8 cellular contexts compared by ENCODE assay signal in the genomic region with DNA sequence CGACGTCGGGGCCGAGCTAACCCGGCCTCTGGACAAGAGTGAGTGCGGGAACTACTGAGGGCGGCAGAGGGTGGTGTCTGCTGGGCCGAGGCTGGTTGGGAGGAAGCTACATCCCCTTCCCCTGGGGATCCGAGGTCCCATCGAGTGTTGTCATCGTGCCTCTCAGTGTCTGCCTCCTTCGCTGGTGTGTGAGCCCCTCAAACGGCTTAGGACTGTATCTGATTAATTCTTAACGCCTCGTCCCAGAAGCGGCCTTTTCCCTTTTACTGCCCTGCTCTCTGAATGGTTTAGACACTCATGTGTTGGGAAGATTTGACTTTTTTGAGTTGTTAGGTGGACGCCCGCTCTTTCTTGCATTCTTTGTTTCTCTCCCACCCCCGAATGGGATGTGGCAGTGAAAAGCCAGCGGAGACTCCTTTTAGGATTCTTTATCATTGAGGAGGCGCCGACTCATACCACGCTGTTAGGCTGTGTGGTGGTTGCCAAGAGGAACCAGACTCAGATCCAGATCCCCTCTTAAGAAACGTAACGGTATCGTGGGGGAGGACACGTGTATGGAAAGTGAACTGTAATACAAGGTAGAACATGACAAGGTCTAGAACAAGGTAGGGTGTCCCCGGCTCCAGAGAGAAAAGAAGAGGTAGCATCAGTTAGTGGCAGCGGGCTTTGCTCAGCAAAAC. TPM values are rescaled to one million over a fixed set of nuclear protein-coding genes. Genes with fewer than 3 reads are reported as not detected.
DNase-seq lines count a peak whose midpoint lies in the region; ATAC-seq and TF ChIP-seq lines count a peak whose summit lies in the region.

No MANE protein-coding gene starts in this region.

- intact Hi-C loops in Calu3 (cut with micrococcal nuclease; ENCODE audit: unreplicated experiment) (loop anchor here (1.0 kb wide), 1 partner anchor 40 kb away; a partner anchor contains a TSS), activated B cell treated with CpG ODN at 0.5 μM for 24 hours (cut with micrococcal nuclease) (loop anchor here (1.0 to 10.0 kb wide), 8 partner anchors 42 to 653 kb away; a partner anchor contains a TSS), esophagus muscularis mucosa (cut with DNase I) (loop anchor here (5.0 to 10.0 kb wide), 2 partner anchors 58 to 196 kb away; a partner anchor contains a TSS)

- H3K4me1 ChIP-seq in esophagus muscularis mucosa (peaks cover 31 to 38% (median 33%) of the 10 kb centered on the region in 4 donors), neutrophil (ENCODE audit: control insufficient read depth in 1 of 2, insufficient read depth in 1 of 2, low read depth in 1 of 2, low read length in 1 of 2) (peaks cover 19 to 22% of the 10 kb centered on the region in 2 experiments)

- no peak for TF ChIP-seq EP300 in esophagus muscularis mucosa (IDR thresholded peaks at IDR 0.05)

- ATAC-seq in HG03097 (IDR thresholded peaks at IDR 0.05; ENCODE audit: low FRiP score, unreplicated experiment) (peak; percentile 25), activated B cell treated with CpG ODN at 0.5 μM for 24 hours (ENCODE audit: low read depth) (peak; percentile 20), HG03571 (IDR thresholded peaks at IDR 0.05; ENCODE audit: unreplicated experiment) (no peak), GM21825 (IDR thresholded peaks at IDR 0.05; ENCODE audit: unreplicated experiment) (no peak)

- H3K4me3 ChIP-seq in esophagus muscularis mucosa (peak overlapping the region; percentile 75 to 97 (median 84)), neutrophil (ENCODE audit: low read depth in 1 of 2, low read length in 1 of 2) (peak overlapping the region; percentile 84 to 91)

- H3K4me3 Mint-ChIP-seq in Calu3 (ENCODE audit: low read depth, unreplicated experiment), result peak overlapping the region; percentile 99
- peak overlapping the region; percentile 95 for H3K4me3 Mint-ChIP-seq in activated B cell treated with CpG ODN at 0.5 μM for 24 hours

- no peak for TF ChIP-seq POLR2A in esophagus muscularis mucosa (IDR thresholded peaks at IDR 0.05; ENCODE audit: low read depth)

- H3K9me3 ChIP-seq in esophagus muscularis mucosa (no peaks in the 10 kb centered on the region), neutrophil (no peaks in the 10 kb centered on the region)

- H3K36me3 ChIP-seq in esophagus muscularis mucosa (peaks cover 1 to 23% (median 7%) of the 10 kb centered on the region in 4 donors), neutrophil (no peaks in the 10 kb centered on the region)

- no peaks in the 10 kb centered on the region for H3K27me3 ChIP-seq in esophagus muscularis mucosa
- no peaks in the 10 kb centered on the region for H3K27me3 ChIP-seq in neutrophil

- H3K9me3 Mint-ChIP-seq in Calu3 (ENCODE audit: low read depth, unreplicated experiment) (no peaks in the 10 kb centered on the region), activated B cell treated with CpG ODN at 0.5 μM for 24 hours (no peaks in the 10 kb centered on the region)

- H3K27ac Mint-ChIP-seq in Calu3 (ENCODE audit: unreplicated experiment) (peak overlapping the region; percentile 100), activated B cell treated with CpG ODN at 0.5 μM for 24 hours (peak overlapping the region; percentile 100)

- peaks cover 25% of the 10 kb centered on the region for H3K36me3 Mint-ChIP-seq in Calu3 (ENCODE audit: insufficient read depth, unreplicated experiment)
- peaks cover 41% of the 10 kb centered on the region for H3K36me3 Mint-ChIP-seq in activated B cell treated with CpG ODN at 0.5 μM for 24 hours (ENCODE audit: low read depth)

- TF ChIP-seq CTCF in Calu3 (IDR thresholded peaks at IDR 0.05; ENCODE audit: unreplicated experiment) (no peak), activated B cell treated with CpG ODN at 0.5 μM for 24 hours (IDR thresholded peaks at IDR 0.05) (no peak), esophagus muscularis mucosa (IDR thresholded peaks at IDR 0.05) (no peak), neutrophil (IDR thresholded peaks at IDR 0.05) (no peak)

- DNase-seq in Calu3, result no peak
- DNase-seq in activated B cell treated with CpG ODN at 0.5 μM for 24 hours, result no peak
- no peak for DNase-seq in esophagus muscularis mucosa (ENCODE audit: extremely low spot score)
- DNase-seq in NCI-H2081 treated with DMSO at 0.1 percent for 48 hours (lab: John Stamatoyannopoulos, UW), result no peak

- 6% methylated on average over 18 of the region's 29 CpGs for WGBS in esophagus muscularis mucosa

- no peaks in the 10 kb centered on the region for H3K27me3 Mint-ChIP-seq in Calu3 (ENCODE audit: unreplicated experiment)
- no peaks in the 10 kb centered on the region for H3K27me3 Mint-ChIP-seq in activated B cell treated with CpG ODN at 0.5 μM for 24 hours

- CTCF ChIA-PET in Calu3 (lab: Charles Lee) (interaction anchor here (0.9 to 1.0 kb wide), 2 partner anchors 36 to 62 kb away, joined by 3 to 11 read pairs; no protein-coding TSS in a partner anchor), activated B cell treated with CpG ODN at 0.5 μM for 24 hours (lab: Charles Lee) (no interaction called here)

- H3K27ac ChIP-seq in esophagus muscularis mucosa (replicated peaks in 1 of 4) (peak overlapping the region; percentile 82 to 92 (median 87)), neutrophil (peak overlapping the region; percentile 91)

- POLR2A ChIA-PET in activated B cell treated with CpG ODN at 0.5 μM for 24 hours (lab: Charles Lee), result interaction anchor here (0.6 to 1.9 kb wide), 12 partner anchors 10 to 228 kb away, joined by 3 to 12 read pairs (median 4); a partner anchor contains a TSS

- H3K4me1 Mint-ChIP-seq in Calu3 (ENCODE audit: low read depth, unreplicated experiment) (peaks cover 32% of the 10 kb centered on the region), activated B cell treated with CpG ODN at 0.5 μM for 24 hours (peaks cover 40% of the 10 kb centered on the region)

- BruUV-seq in Calu3 (replicated peaks; lab: Mats Ljungman, UMichigan), result TSS peak; percentile 34

RNA-seq across cellular contexts. Expression of a gene that starts 0.6 kb away (rescaled TPM):
- total RNA-seq in Calu3 (2022), result 39.1 and 47.8 TPM in 2 replicates
- total RNA-seq in activated B cell treated with CpG ODN at 0.5 μM for 24 hours, result 38.7 and 49.1 TPM in 2 replicates
- total RNA-seq in esophagus muscularis mucosa, result 10 to 100 TPM; 15.4 to 21.9 (median 20.4) TPM

RNA-seq across cellular contexts. Expression of a gene that starts 39.5 kb away (rescaled TPM):
- total RNA-seq in Calu3 (2022) (112 and 113 TPM in 2 replicates), activated B cell treated with CpG ODN at 0.5 μM for 24 hours (not detected in 2 replicates), esophagus muscularis mucosa (1 to 10 TPM in 1 of 4 donors, under 1 TPM in 2, not detected in 1; 0.06 to 1.5 (median 0.17) TPM)

RNA-seq across cellular contexts. Expression of a gene that starts 56.7 kb away (rescaled TPM):
- total RNA-seq in Calu3 (2022), result 77.1 and 80.3 TPM in 2 replicates
- total RNA-seq in activated B cell treated with CpG ODN at 0.5 μM for 24 hours, result 25.9 and 29.5 TPM in 2 replicates
- total RNA-seq in esophagus muscularis mucosa, result 10 to 100 TPM; 31.8 to 47.3 (median 38.4) TPM

Comparison
In these comparisons a context has a peak if more than half of its experiments do, and no peak if none do; other contexts are left out.
1. ATAC-seq: peak in HG03097 (single experiment) and activated B cell treated with CpG ODN at 0.5 μM for 24 hours (single experiment); none in HG03571 (single experiment) and GM21825 (single experiment).
2. RNA of a gene that starts 39.5 kb away (total RNA-seq): 112 to 113 TPM in Calu3; 0.06 to 1.5 TPM in esophagus muscularis mucosa and not detected in activated B cell treated with CpG ODN at 0.5 μM for 24 hours; every median in the first group is over 10 times any median in the second.